Comparison of ENCODE assay signal across 35 cellular contexts in the genomic region with DNA sequence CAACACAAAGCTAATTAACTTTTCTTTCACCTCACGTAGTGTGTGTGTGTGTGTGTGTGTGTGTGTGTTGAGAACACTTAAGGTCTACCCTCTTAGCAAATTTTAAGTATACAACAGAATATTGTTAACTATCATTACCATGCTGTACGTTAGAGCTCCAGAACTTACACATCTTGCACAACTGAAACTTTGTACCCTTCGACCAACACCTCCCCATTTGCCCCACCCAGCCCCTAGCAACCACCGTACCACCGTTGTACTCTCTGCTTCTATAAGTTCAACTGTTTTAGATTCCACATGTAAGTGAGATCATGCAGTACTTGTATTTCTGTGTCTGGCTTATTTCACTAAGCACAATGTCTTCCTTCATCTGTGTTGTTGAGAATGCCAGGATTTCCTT.
"Had no signal": no experiment of that assay in that cellular context is flagged by ENCODE, and none has a peak within 500 bp of the region (broad histone marks: within the 10 kb centered on the region; RNA-seq: fewer than 3 reads in every experiment).

No MANE protein-coding gene starts in this region.

- H3K36me3 ChIP-seq: adrenal gland, brain microvascular endothelial cell, breast epithelium had no signal

- H3K4me3 ChIP-seq: adrenal gland, body of pancreas, breast epithelium had no signal

- DNase-seq: activated B cell treated with CpG ODN at 0.5 μM for 24 hours; activated CD4-positive, alpha-beta memory T cell treated with anti-CD3 and anti-CD28 coated beads for 36 hours; activated CD4-positive, alpha-beta T cell treated with anti-CD3 and anti-CD28 coated beads for 4 hours; activated CD4-positive, alpha-beta T cell treated with anti-CD3 and anti-CD28 coated beads, Interleukin-2, amount 10 ng/mL, durations not matched to agents 24 days and 14 days; activated CD4-positive, alpha-beta T cell treated with anti-CD3 and anti-CD28 coated beads, Interleukin-2, amount 50 U/mL, for 1 hour; activated CD4-positive, alpha-beta T cell treated with anti-CD3 and anti-CD28 coated beads, Interleukin-2, amount 50 U/mL, for 4 hours; activated CD4-positive, CD25-positive, alpha-beta regulatory T cell treated with anti-CD3 and anti-CD28 coated beads, Interleukin-2, amount 50 U/mL, for 72 hours; activated CD8-positive, alpha-beta memory T cell treated with anti-CD3 and anti-CD28 coated beads, Interleukin-2, amount 50 U/mL, for 4 hours; activated CD8-positive, alpha-beta T cell treated with anti-CD3 and anti-CD28 coated beads for 36 hours; activated effector memory CD4-positive, alpha-beta T cell treated with anti-CD3 and anti-CD28 coated beads, Interleukin-2, amount 50 U/mL, for 16 hours; activated gamma-delta T cell treated with Interleukin-2 at 50 U/mL for 16 hours; activated naive CD4-positive, alpha-beta T cell; activated naive CD4-positive, alpha-beta T cell treated with anti-CD3 and anti-CD28 coated beads for 36 hours; activated naive CD4-positive, alpha-beta T cell treated with anti-CD3 and anti-CD28 coated beads, Interleukin-2, amount 50 U/mL, for 16 hours; activated naive CD8-positive, alpha-beta T cell treated with anti-CD3 and anti-CD28 coated beads for 36 hours; activated T-cell treated with anti-CD3 and anti-CD28 coated beads for 4 hours; activated T-cell treated with anti-CD3 and anti-CD28 coated beads, Interleukin-2, amount 50 U/mL, for 1 hour; activated T-cell treated with anti-CD3 and anti-CD28 coated beads, Interleukin-2, amount 50 U/mL, for 4 hours; activated T-cell treated with anti-CD3 and anti-CD28 coated beads, Interleukin-2, amount 50 U/mL, for 72 hours; adrenal gland; amniotic stem cell; aorta; body of pancreas; brain microvascular endothelial cell; central memory CD4-positive, alpha-beta T cell; SW 1271; T-helper 1 cell; T-helper 2 cell; T-helper 9 cell had no signal

- H3K27me3 ChIP-seq: adrenal gland, body of pancreas, breast epithelium had no signal

- H3K9me3 ChIP-seq: adrenal gland, body of pancreas had no signal

- FAIRE-seq: astrocyte, TTC549 had no signal

- ATAC-seq: activated CD8-positive, alpha-beta T cell treated with anti-CD3 and anti-CD28 coated beads for 36 hours; activated naive CD4-positive, alpha-beta T cell treated with anti-CD3 and anti-CD28 coated beads, Interleukin-2, amount 50 U/mL, for 72 hours; activated T-cell treated with anti-CD3 and anti-CD28 coated beads, Interleukin-2, amount 50 U/mL, for 4 hours; activated T-cell treated with anti-CD3 and anti-CD28 coated beads, Interleukin-2, amount 50 U/mL, for 72 hours; activated T-helper 17 cell treated with anti-CD3 and anti-CD28 coated beads, Interleukin-2, amount 50 U/mL, for 72 hours; body of pancreas had no signal

- H3K4me1 ChIP-seq: adrenal gland, body of pancreas, breast epithelium had no signal

- H3K27ac ChIP-seq: adrenal gland, body of pancreas, brain microvascular endothelial cell, breast epithelium, VCaP had no signal
